20 cellular contexts compared by ENCODE assay signal in genomic region chr1:178150610-178151009, GRCh38. TPM values are rescaled to one million over a fixed set of nuclear protein-coding genes. Genes with fewer than 3 reads are reported as not detected.
"Had no signal": no experiment of that assay in that cellular context is flagged by ENCODE, and none has a peak within 500 bp of the region (broad histone marks: within the 10 kb centered on the region; RNA-seq: fewer than 3 reads in every experiment).

No MANE protein-coding gene starts in this region.

- H3K4me1 ChIP-seq: adrenal gland had no signal

- ATAC-seq: activated CD4-positive, CD25-positive, alpha-beta regulatory T cell treated with anti-CD3 and anti-CD28 coated beads, Interleukin-2, amount 50 U/mL, for 24 hours; activated CD8-positive, alpha-beta T cell treated with anti-CD3 and anti-CD28 coated beads, Interleukin-2, amount 10 ng/mL, durations not matched to agents 7 days and 5 days had no signal

- H3K36me3 ChIP-seq: adrenal gland, MG63 had no signal

- H3K9me3 ChIP-seq: adrenal gland, MG63 had no signal

- H3K4me3 ChIP-seq: adrenal gland, MG63 had no signal

- H3K27ac ChIP-seq: adrenal gland had no signal

- DNase-seq: activated CD4-positive, alpha-beta T cell treated with anti-CD3 and anti-CD28 coated beads for 48 hours; activated CD4-positive, alpha-beta T cell treated with anti-CD3 and anti-CD28 coated beads, Interleukin-2, amount 50 U/mL, for 4 hours; activated CD8-positive, alpha-beta memory T cell treated with anti-CD3 and anti-CD28 coated beads, Interleukin-2, amount 50 U/mL, for 48 hours; activated CD8-positive, alpha-beta T cell treated with anti-CD3 and anti-CD28 coated beads, Interleukin-2, amount 10 ng/mL, durations not matched to agents 7 days and 5 days; activated naive CD4-positive, alpha-beta T cell treated with anti-CD3 and anti-CD28 coated beads, Interleukin-2, amount 50 U/mL, for 16 hours; activated naive CD8-positive, alpha-beta T cell treated with anti-CD3 and anti-CD28 coated beads, Interleukin-2, amount 10 ng/mL, durations not matched to agents 7 days and 5 days; activated T-cell treated with anti-CD3 and anti-CD28 coated beads, Interleukin-2, amount 50 U/mL, for 1 hour; adrenal gland; anterior cingulate cortex; Kasumi-1; KBM-7; MG63; NCI-H1105; NCI-H1436 treated with DMSO at 0.1 percent for 48 hours; NCI-H187; NCI-H2081; NCI-H446; NCI-H524; SHP77 treated with DMSO at 0.1 percent for 48 hours had no signal

- H3K27me3 ChIP-seq: adrenal gland, MG63 had no signal

RNA-seq across cellular contexts. Expression of gene RASAL2, which starts 56.7 kb away (rescaled TPM):
- total RNA-seq: activated CD8-positive, alpha-beta T cell treated with anti-CD3 and anti-CD28 coated beads, Interleukin-2, amount 10 ng/mL, durations not matched to agents 7 days and 5 days had no signal
